ENCODE assay signal across 12 cellular contexts in genomic region chr2:120596191-120596781, GRCh38.
DNase-seq lines count a peak whose midpoint lies in the region; ATAC-seq and TF ChIP-seq lines count a peak whose summit lies in the region.
"Had no signal": no experiment of that assay in that cellular context is flagged by ENCODE, and none has a peak within 500 bp of the region (broad histone marks: within the 10 kb centered on the region; RNA-seq: fewer than 3 reads in every experiment).

No MANE protein-coding gene starts in this region.

- DNase-seq in RPMI8226 (peak; percentile 52), fibroblast of gingiva (ENCODE audit: low read depth) (peak; percentile 81), osteoblast (ENCODE audit: insufficient read length, low spot score, missing footprints) (peak; percentile 81), upper lobe of right lung (peak; percentile 63), RKO (ENCODE audit: low spot score) (no peak)
- no peak for DNase-seq in activated CD8-positive, alpha-beta T cell treated with anti-CD3 and anti-CD28 coated beads, Interleukin-2, amount 10 ng/mL, durations not matched to agents 7 days and 5 days
- no peak for DNase-seq in natural killer cell treated with Interleukin-12 subunit alpha and Interleukin-12 subunit beta and Interleukin-15 and Interleukin-18, amount 100 ng/mL, for 72 hours (ENCODE audit: low spot score)
- DNase-seq: NCI-H510A treated with DMSO at 0.1 percent for 48 hours; nephron progenitor cell; stimulated activated CD4-positive, alpha-beta T cell treated with anti-CD3 and anti-CD28 coated beads, Interleukin-4, amount 100 ng/mL, for 1 hour; stimulated activated naive CD8-positive, alpha-beta T cell treated with anti-CD3 and anti-CD28 coated beads, Interleukin-15, Interleukin-2, amounts not matched to agents 100 U/mL and 50 U/mL, for 24 hours had no signal

- H3K36me3 ChIP-seq in osteoblast (ENCODE audit: insufficient read depth, low read length): no peaks in the 10 kb centered on the region
- H3K36me3 ChIP-seq in upper lobe of right lung: no peaks in the 10 kb centered on the region

- H3K4me1 ChIP-seq in osteoblast (ENCODE audit: insufficient read depth, low read length): peaks cover 22% of the 10 kb centered on the region
- peaks cover 10% of the 10 kb centered on the region for H3K4me1 ChIP-seq in upper lobe of right lung

- intact Hi-C loops in upper lobe of right lung (cut with DNase I): no loop called here

- H3K27ac ChIP-seq in osteoblast (ENCODE audit: low read depth, low read length): peak overlapping the region; percentile 57
- H3K27ac ChIP-seq in upper lobe of right lung: peak overlapping the region; percentile 61

- no peaks in the 10 kb centered on the region for H3K4me1 Mint-ChIP-seq in activated CD8-positive, alpha-beta T cell treated with anti-CD3 and anti-CD28 coated beads, Interleukin-2, amount 10 ng/mL, durations not matched to agents 7 days and 5 days (ENCODE audit: low read depth)
- no peaks in the 10 kb centered on the region for H3K4me1 Mint-ChIP-seq in natural killer cell treated with Interleukin-12 subunit alpha and Interleukin-12 subunit beta and Interleukin-15 and Interleukin-18, amount 100 ng/mL, for 72 hours (ENCODE audit: low read depth in 2 of 2)
- H3K4me1 Mint-ChIP-seq: central memory CD8-positive, alpha-beta T cell; nephron progenitor cell had no signal

- H3K9me3 ChIP-seq in osteoblast (ENCODE audit: low read depth, low read length) (no peaks in the 10 kb centered on the region), upper lobe of right lung (no peaks in the 10 kb centered on the region)

- H3K4me3 Mint-ChIP-seq in activated CD8-positive, alpha-beta T cell treated with anti-CD3 and anti-CD28 coated beads, Interleukin-2, amount 10 ng/mL, durations not matched to agents 7 days and 5 days: no peak overlapping the region
- no peak overlapping the region for H3K4me3 Mint-ChIP-seq in natural killer cell treated with Interleukin-12 subunit alpha and Interleukin-12 subunit beta and Interleukin-15 and Interleukin-18, amount 100 ng/mL, for 72 hours
- H3K4me3 Mint-ChIP-seq: central memory CD8-positive, alpha-beta T cell; nephron progenitor cell had no signal

- H3K36me3 Mint-ChIP-seq in activated CD8-positive, alpha-beta T cell treated with anti-CD3 and anti-CD28 coated beads, Interleukin-2, amount 10 ng/mL, durations not matched to agents 7 days and 5 days (ENCODE audit: low read depth): no peaks in the 10 kb centered on the region
- H3K36me3 Mint-ChIP-seq in natural killer cell treated with Interleukin-12 subunit alpha and Interleukin-12 subunit beta and Interleukin-15 and Interleukin-18, amount 100 ng/mL, for 72 hours: no peaks in the 10 kb centered on the region

- no peak for ATAC-seq in upper lobe of right lung
- no peak for ATAC-seq in activated CD8-positive, alpha-beta T cell treated with anti-CD3 and anti-CD28 coated beads, Interleukin-2, amount 10 ng/mL, durations not matched to agents 7 days and 5 days
- ATAC-seq in natural killer cell treated with Interleukin-12 subunit alpha and Interleukin-12 subunit beta and Interleukin-15 and Interleukin-18, amount 100 ng/mL, for 72 hours: no peak
- ATAC-seq: stimulated activated naive CD8-positive, alpha-beta T cell treated with anti-CD3 and anti-CD28 coated beads, Interleukin-15, Interleukin-2, amounts not matched to agents 100 U/mL and 50 U/mL, for 24 hours had no signal

- no peaks in the 10 kb centered on the region for H3K27me3 Mint-ChIP-seq in activated CD8-positive, alpha-beta T cell treated with anti-CD3 and anti-CD28 coated beads, Interleukin-2, amount 10 ng/mL, durations not matched to agents 7 days and 5 days (ENCODE audit: low read depth)
- peaks cover 9 to 15% of the 10 kb centered on the region in 2 donors for H3K27me3 Mint-ChIP-seq in natural killer cell treated with Interleukin-12 subunit alpha and Interleukin-12 subunit beta and Interleukin-15 and Interleukin-18, amount 100 ng/mL, for 72 hours

- H3K9me3 Mint-ChIP-seq in activated CD8-positive, alpha-beta T cell treated with anti-CD3 and anti-CD28 coated beads, Interleukin-2, amount 10 ng/mL, durations not matched to agents 7 days and 5 days (ENCODE audit: insufficient read depth): no peaks in the 10 kb centered on the region
- H3K9me3 Mint-ChIP-seq in natural killer cell treated with Interleukin-12 subunit alpha and Interleukin-12 subunit beta and Interleukin-15 and Interleukin-18, amount 100 ng/mL, for 72 hours: no peaks in the 10 kb centered on the region
- H3K9me3 Mint-ChIP-seq: central memory CD8-positive, alpha-beta T cell; nephron progenitor cell had no signal

- H3K4me3 ChIP-seq in osteoblast (ENCODE audit: insufficient read depth, low read length) (no peak overlapping the region), upper lobe of right lung (no peak overlapping the region)

- no peaks in the 10 kb centered on the region for H3K27me3 ChIP-seq in osteoblast (ENCODE audit: insufficient read depth, low read length)
- H3K27me3 ChIP-seq in upper lobe of right lung: no peaks in the 10 kb centered on the region

- TF ChIP-seq CTCF in osteoblast (IDR thresholded peaks at IDR 0.05; ENCODE audit: extremely low read depth, low read depth, low read length) (no peak), upper lobe of right lung (IDR thresholded peaks at IDR 0.05) (no peak)

- peak overlapping the region; percentile 38 for H3K4me2 ChIP-seq in osteoblast (ENCODE audit: insufficient read depth, low read length)

- H3K79me2 ChIP-seq in osteoblast (ENCODE audit: insufficient read depth, low read length): no peaks in the 10 kb centered on the region

- CTCF ChIA-PET in activated CD8-positive, alpha-beta T cell treated with anti-CD3 and anti-CD28 coated beads, Interleukin-2, amount 10 ng/mL, durations not matched to agents 7 days and 5 days (lab: Charles Lee): no interaction called here

- POLR2A ChIA-PET in activated CD8-positive, alpha-beta T cell treated with anti-CD3 and anti-CD28 coated beads, Interleukin-2, amount 10 ng/mL, durations not matched to agents 7 days and 5 days (lab: Charles Lee): no interaction called here

- peak overlapping the region; percentile 65 for H2AFZ ChIP-seq in osteoblast (ENCODE audit: low read length)

- no peak overlapping the region for H3K27ac Mint-ChIP-seq in activated CD8-positive, alpha-beta T cell treated with anti-CD3 and anti-CD28 coated beads, Interleukin-2, amount 10 ng/mL, durations not matched to agents 7 days and 5 days
- H3K27ac Mint-ChIP-seq in natural killer cell treated with Interleukin-12 subunit alpha and Interleukin-12 subunit beta and Interleukin-15 and Interleukin-18, amount 100 ng/mL, for 72 hours: no peak overlapping the region
- H3K27ac Mint-ChIP-seq: nephron progenitor cell had no signal

- no peaks in the 10 kb centered on the region for H4K20me1 ChIP-seq in osteoblast (ENCODE audit: insufficient read depth, low read length)

Comparison
In these comparisons a context has a peak if more than half of its experiments do, and no peak if none do; other contexts are left out.
1. DNase-seq: peak in RPMI8226 (single experiment), fibroblast of gingiva (single experiment), osteoblast (single experiment) and upper lobe of right lung (single experiment); none in activated CD8-positive, alpha-beta T cell treated with anti-CD3 and anti-CD28 coated beads, Interleukin-2, amount 10 ng/mL, durations not matched to agents 7 days and 5 days (single experiment), RKO (single experiment) and natural killer cell treated with Interleukin-12 subunit alpha and Interleukin-12 subunit beta and Interleukin-15 and Interleukin-18, amount 100 ng/mL, for 72 hours (single experiment).